ENCODE assay signal across 8 cellular contexts in genomic region chr16:69123894-69124293, GRCh38. TPM values are rescaled to one million over a fixed set of nuclear protein-coding genes. Genes with fewer than 3 reads are reported as not detected.
DNase-seq lines count a peak whose midpoint lies in the region; ATAC-seq, FAIRE-seq and TF ChIP-seq lines count a peak whose summit lies in the region.

No MANE protein-coding gene starts in this region.

- H3K4me3 ChIP-seq in H1 (ENCODE audit: extremely low read depth in 1 of 4, insufficient read depth in 2 of 4, low read depth in 3 of 4, low read length in 4 of 4) (no peak overlapping the region), thyroid gland (replicated peaks in 1 of 3) (no peak overlapping the region)

- peaks cover 21% of the 10 kb centered on the region for H3K4me1 Mint-ChIP-seq in activated CD4-positive, alpha-beta T cell treated with anti-CD3 and anti-CD28 coated beads, Interleukin-2, amount 10 ng/mL, durations not matched to agents 7 days and 5 days
- H3K4me1 Mint-ChIP-seq in naive B cell, result peaks cover 8 to 31% (median 16%) of the 10 kb centered on the region in 3 donors

- H3K18ac ChIP-seq in H1 (ENCODE audit: extremely low read depth, low read length), result no peak overlapping the region

- peak; percentile 81 to 85 for TF ChIP-seq RAD21 in H1 (IDR thresholded peaks at IDR 0.05 in 1 of 2, conservative IDR thresholded peaks at IDR 0.05 in 1 of 2; ENCODE audit: low read depth in 2 of 2, low read length in 2 of 2)

- no peak overlapping the region for H3K14ac ChIP-seq in H1 (ENCODE audit: insufficient read length)

- H4K8ac ChIP-seq in H1 (ENCODE audit: extremely low read depth, insufficient read depth, low read length), result no peak overlapping the region

- no peak overlapping the region for H3K4ac ChIP-seq in H1 (replicated peaks; ENCODE audit: insufficient read length, low read depth, low read length)

- WGBS in H1 (ENCODE audit: extremely low coverage in 1 of 2, insufficient coverage in 1 of 2, insufficient read length in 1 of 2, insufficient replicate concordance in 2 of 2, low coverage in 1 of 2, low lambda C conversion rate in 2 of 2, missing lambda C conversion rate in 1 of 2), 2 experiments, result 92% methylated on average over 3 of the region's 3 CpGs; no CpG with 5 or more reads in 1 of the 2 experiments
- WGBS in thyroid gland, 2 donors, result 82 to 85% methylated on average over 3 of the region's 3 CpGs

- no peak overlapping the region for H3K27ac Mint-ChIP-seq in activated CD4-positive, alpha-beta T cell treated with anti-CD3 and anti-CD28 coated beads, Interleukin-2, amount 10 ng/mL, durations not matched to agents 7 days and 5 days
- peak overlapping the region in 3 of 6 donors; percentile 3 to 24 (median 16) for H3K27ac Mint-ChIP-seq in naive B cell

- peaks cover 20% of the 10 kb centered on the region for H3K36me3 Mint-ChIP-seq in activated CD4-positive, alpha-beta T cell treated with anti-CD3 and anti-CD28 coated beads, Interleukin-2, amount 10 ng/mL, durations not matched to agents 7 days and 5 days (ENCODE audit: low read depth)
- peaks cover 0 to 4% of the 10 kb centered on the region in 2 donors for H3K36me3 Mint-ChIP-seq in naive B cell

- H3K36me3 ChIP-seq in H1 (ENCODE audit: control insufficient read depth in 2 of 4, insufficient read depth in 4 of 4, low read length in 3 of 4), result peaks cover 0 to 28% (median 13%) of the 10 kb centered on the region in 4 experiments; a peak in 6 of 8 replicates
- H3K36me3 ChIP-seq in thyroid gland, result peaks cover 16 to 18% of the 10 kb centered on the region in 2 donors

- H2BK20ac ChIP-seq in H1 (ENCODE audit: low read length), result no peak overlapping the region

- no peak overlapping the region for H4K5ac ChIP-seq in H1 (ENCODE audit: insufficient read length, low read depth, low read length)

- no peak overlapping the region for H3K56ac ChIP-seq in H1 (replicated peaks; ENCODE audit: insufficient read length, low read depth, low read length)

- peak; percentile 77 for FAIRE-seq in H1 (lab: Jason Lieb, UNC)

- H3K27me3 Mint-ChIP-seq in activated CD4-positive, alpha-beta T cell treated with anti-CD3 and anti-CD28 coated beads, Interleukin-2, amount 10 ng/mL, durations not matched to agents 7 days and 5 days, result no peaks in the 10 kb centered on the region
- no peaks in the 10 kb centered on the region for H3K27me3 Mint-ChIP-seq in naive B cell

- no peak overlapping the region for H2BK5ac ChIP-seq in H1 (ENCODE audit: low read depth, low read length)

- ATAC-seq in naive B cell (ENCODE audit: low read depth in 2 of 2) (peak; percentile 63 to 70), GM21390 (IDR thresholded peaks at IDR 0.05; ENCODE audit: unreplicated experiment) (no peak)

- H2AFZ ChIP-seq in H1 (ENCODE audit: low read length), result no peak overlapping the region

- H3K27me3 ChIP-seq in H1 (replicated peaks in 1 of 4; ENCODE audit: control insufficient read depth in 3 of 4, extremely low read depth in 1 of 4, insufficient read depth in 3 of 4, low read length in 3 of 4), result no peaks in the 10 kb centered on the region
- H3K27me3 ChIP-seq in thyroid gland, result no peaks in the 10 kb centered on the region

- TF ChIP-seq CTCF in GM20000 (IDR thresholded peaks at IDR 0.05; ENCODE audit: extremely low read depth, missing control alignments), result peak; percentile 55
- TF ChIP-seq CTCF in H1 (IDR thresholded peaks at IDR 0.05; ENCODE audit: control extremely low read depth in 1 of 3, insufficient read depth in 1 of 3, low read depth in 1 of 3, low read length in 3 of 3), result peak in 2 of 3 experiments; percentile 68; a peak in 3 of 4 replicates
- peak; percentile 26 to 93 (median 68) for TF ChIP-seq CTCF in thyroid gland (IDR thresholded peaks at IDR 0.05)

- no peaks in the 10 kb centered on the region for H3K4me1 ChIP-seq in H1 (replicated peaks in 1 of 4; ENCODE audit: control insufficient read depth in 3 of 4, insufficient read depth in 4 of 4, low read length in 3 of 4)
- peaks cover 0 to 7% of the 10 kb centered on the region in 2 donors for H3K4me1 ChIP-seq in thyroid gland

- H2AK5ac ChIP-seq in H1 (ENCODE audit: low read depth, low read length), result no peak overlapping the region

- H2BK12ac ChIP-seq in H1 (ENCODE audit: low read depth, low read length), result no peak overlapping the region

- peaks cover 0 to 33% of the 10 kb centered on the region in 2 experiments; a peak in 2 of 4 replicates for H3K79me2 ChIP-seq in H1 (ENCODE audit: control insufficient read depth in 1 of 2, insufficient read depth in 2 of 2, low read length in 2 of 2)

- H3K9me3 Mint-ChIP-seq in activated CD4-positive, alpha-beta T cell treated with anti-CD3 and anti-CD28 coated beads, Interleukin-2, amount 10 ng/mL, durations not matched to agents 7 days and 5 days, result no peaks in the 10 kb centered on the region
- H3K9me3 Mint-ChIP-seq in naive B cell, result no peaks in the 10 kb centered on the region

- no peak overlapping the region for H3K4me2 ChIP-seq in H1 (ENCODE audit: insufficient read depth in 1 of 2, low read depth in 2 of 2, low read length in 2 of 2)

- peaks cover 0 to 6% of the 10 kb centered on the region in 2 experiments for H4K20me1 ChIP-seq in H1 (replicated peaks in 1 of 2; ENCODE audit: control insufficient read depth in 1 of 2, insufficient read depth in 2 of 2, low read length in 2 of 2)

- TF ChIP-seq POLR2A in H1 (IDR thresholded peaks at IDR 0.05; ENCODE audit: control extremely low read depth in 1 of 2, low read depth in 2 of 2, low read length in 2 of 2) (no peak), thyroid gland (IDR thresholded peaks at IDR 0.05) (no peak)

- no peak overlapping the region for H2BK15ac ChIP-seq in H1 (ENCODE audit: low read length)

- no peak overlapping the region for H3K23ac ChIP-seq in H1 (ENCODE audit: insufficient read length)

- peak; percentile 59 for DNase-seq in AG08395 (ENCODE audit: low spot score)
- DNase-seq in GM20000 (ENCODE audit: low spot score), result peak; percentile 65
- peak; percentile 65 for DNase-seq in NCI-H526 (lab: John Stamatoyannopoulos, UW)
- DNase-seq in activated CD4-positive, alpha-beta T cell treated with anti-CD3 and anti-CD28 coated beads, Interleukin-2, amount 10 ng/mL, durations not matched to agents 7 days and 5 days, result peak; percentile 82
- DNase-seq in H1 (ENCODE audit: low read depth in 1 of 2, low spot score in 2 of 2), result no peak
- peak; percentile 61 for DNase-seq in naive B cell
- DNase-seq in thyroid gland, result peak; percentile 64 to 74

- CTCF ChIA-PET in activated CD4-positive, alpha-beta T cell treated with anti-CD3 and anti-CD28 coated beads, Interleukin-2, amount 10 ng/mL, durations not matched to agents 7 days and 5 days (lab: Charles Lee), result interaction anchor here (0.6 to 2.4 kb wide), 19 partner anchors 9 to 1559 kb away, joined by 3 to 16 read pairs (median 4); partner anchors contain the start of genes CHTF8, HAS3 and UTP4
- CTCF ChIA-PET in H1 (lab: Charles Lee; ENCODE audit: partially characterized antibody), result interaction anchor here (0.6 to 12.3 kb wide), 59 partner anchors 9 to 1627 kb away, joined by 3 to 174 read pairs (median 4); partner anchors contain the start of genes CHTF8, NIP7 and UTP4

- H3K79me1 ChIP-seq in H1 (ENCODE audit: low read depth, low read length), result peaks cover 5% of the 10 kb centered on the region

- intact Hi-C loops in thyroid gland (cut with DNase I), result loop anchor here (5.0 kb wide), 2 partner anchors 222 to 277 kb away; no protein-coding TSS in a partner anchor

- POLR2A ChIA-PET in activated CD4-positive, alpha-beta T cell treated with anti-CD3 and anti-CD28 coated beads, Interleukin-2, amount 10 ng/mL, durations not matched to agents 7 days and 5 days (lab: Charles Lee), result no interaction called here
- POLR2A ChIA-PET in H1 (lab: Charles Lee; ENCODE audit: partially characterized antibody), result interaction anchor here (0.7 to 3.4 kb wide), 7 partner anchors 9 to 277 kb away, joined by 3 to 14 read pairs (median 4); partner anchors contain the start of genes CHTF8 and UTP4

- H3K27ac ChIP-seq in H1 (ENCODE audit: low read depth, low read length), result no peak overlapping the region
- no peak overlapping the region for H3K27ac ChIP-seq in thyroid gland

- no peaks in the 10 kb centered on the region for H3K9me3 ChIP-seq in H1 (ENCODE audit: insufficient read depth in 2 of 2, low read depth in 1 of 2, low read length in 1 of 2)
- no peaks in the 10 kb centered on the region for H3K9me3 ChIP-seq in thyroid gland

- no peak overlapping the region for H4K91ac ChIP-seq in H1 (replicated peaks; ENCODE audit: insufficient read length, low read length)

- no peak overlapping the region for H3K9ac ChIP-seq in H1 (replicated peaks in 1 of 4; ENCODE audit: extremely low read depth in 1 of 4, low read depth in 3 of 4, low read length in 3 of 4)

- H3K4me3 Mint-ChIP-seq in activated CD4-positive, alpha-beta T cell treated with anti-CD3 and anti-CD28 coated beads, Interleukin-2, amount 10 ng/mL, durations not matched to agents 7 days and 5 days, result no peak overlapping the region
- peak overlapping the region in 1 of 8 donors; percentile 20 for H3K4me3 Mint-ChIP-seq in naive B cell

- TF ChIP-seq EP300 in H1 (IDR thresholded peaks at IDR 0.05; ENCODE audit: borderline replicate concordance in 1 of 2, low read depth in 2 of 2, low read length in 2 of 2), result no peak

- H3K23me2 ChIP-seq in H1 (ENCODE audit: low read depth, low read length), result no peaks in the 10 kb centered on the region

- no peak overlapping the region for H2BK120ac ChIP-seq in H1 (replicated peaks; ENCODE audit: low read depth, low read length)

RNA-seq across cellular contexts. Expression of gene CHTF8, which starts 8.5 kb away (rescaled TPM):
- 100 to 1,000 TPM; 132 to 165 TPM for total RNA-seq in activated CD4-positive, alpha-beta T cell treated with anti-CD3 and anti-CD28 coated beads, Interleukin-2, amount 10 ng/mL, durations not matched to agents 7 days and 5 days
- total RNA-seq in H1 (2021; fragmentation: NEBNext Ultra II Directional; extraction: Animal tissue kit (Norgen Biotek cat#: 25700)), result 138 and 146 TPM in 2 replicates
- polyA plus RNA-seq in H1 (2011; rRNA removed) (114 and 163 TPM in 2 replicates), naive B cell (ENCODE audit: low read depth in 6 of 6) (100 to 1,000 TPM; 182 to 277 (median 241) TPM)
- 142 TPM for polyA plus RNA-seq in H1 (2011; cell fraction: cytosol; rRNA removed)
- polyA plus RNA-seq in H1 (2011; cell fraction: nucleus; rRNA removed), result 134 TPM
- polyA plus RNA-seq in H1 (2012, experiment 1 of 2), result 121 to 142 TPM (median 125 TPM) in 4 replicates
- polyA plus RNA-seq in H1 (2012, experiment 2 of 2), result 205 TPM
- polyA plus RNA-seq in H1 (2013, experiment 1 of 2), result 85.3 TPM
- polyA plus RNA-seq in H1 (2013, experiment 2 of 2), result 88.1 TPM
- polyA minus RNA-seq in H1 (2011; rRNA and poly(A)+ RNA removed), result 161 and 182 TPM in 2 replicates
- 79.5 TPM for polyA minus RNA-seq in H1 (2011; cell fraction: cytosol; rRNA and poly(A)+ RNA removed)
- 44.1 TPM for polyA minus RNA-seq in H1 (2011; cell fraction: nucleus; rRNA and poly(A)+ RNA removed)
- total RNA-seq in thyroid gland, result 100 to 1,000 TPM in 3 of 4 donors, 10 to 100 TPM in 1; 95.8 to 124 (median 104) TPM

RNA-seq across cellular contexts. Expression of gene UTP4, which starts 8.6 kb away (rescaled TPM):
- 10 to 100 TPM; 51.8 to 53.2 TPM for total RNA-seq in activated CD4-positive, alpha-beta T cell treated with anti-CD3 and anti-CD28 coated beads, Interleukin-2, amount 10 ng/mL, durations not matched to agents 7 days and 5 days
- total RNA-seq in H1 (2021; fragmentation: NEBNext Ultra II Directional; extraction: Animal tissue kit (Norgen Biotek cat#: 25700)), result 101 TPM in 2 replicates
- polyA plus RNA-seq in H1 (2011; rRNA removed), result 71.8 and 118 TPM in 2 replicates
- 97.1 TPM for polyA plus RNA-seq in H1 (2011; cell fraction: cytosol; rRNA removed)
- polyA plus RNA-seq in H1 (2011; cell fraction: nucleus; rRNA removed), result 79.0 TPM
- 79.5 to 93.4 TPM (median 87.5 TPM) in 4 replicates for polyA plus RNA-seq in H1 (2012, experiment 1 of 2)
- 49.1 TPM for polyA plus RNA-seq in H1 (2012, experiment 2 of 2)
- polyA plus RNA-seq in H1 (2013, experiment 1 of 2), result 56.7 TPM
- 56.3 TPM for polyA plus RNA-seq in H1 (2013, experiment 2 of 2)
- polyA minus RNA-seq in H1 (2011; rRNA and poly(A)+ RNA removed), result 200 and 231 TPM in 2 replicates
- 63.9 TPM for polyA minus RNA-seq in H1 (2011; cell fraction: cytosol; rRNA and poly(A)+ RNA removed)
- 44.5 TPM for polyA minus RNA-seq in H1 (2011; cell fraction: nucleus; rRNA and poly(A)+ RNA removed)
- polyA plus RNA-seq in naive B cell (ENCODE audit: low read depth in 6 of 6), result 100 to 1,000 TPM in 1 of 6 donors, 10 to 100 TPM in 5; 45.1 to 103 (median 58.6) TPM
- 10 to 100 TPM; 22.4 to 33.1 (median 24.1) TPM for total RNA-seq in thyroid gland

RNA-seq across cellular contexts. Expression of gene HAS3, which starts 18.4 kb away (rescaled TPM):
- under 1 TPM; 0.67 to 0.84 TPM for total RNA-seq in activated CD4-positive, alpha-beta T cell treated with anti-CD3 and anti-CD28 coated beads, Interleukin-2, amount 10 ng/mL, durations not matched to agents 7 days and 5 days
- total RNA-seq in H1 (2021; fragmentation: NEBNext Ultra II Directional; extraction: Animal tissue kit (Norgen Biotek cat#: 25700)), result 64.4 and 69.6 TPM in 2 replicates
- polyA plus RNA-seq in H1 (2011; rRNA removed) (32.1 and 36.3 TPM in 2 replicates), naive B cell (ENCODE audit: low read depth in 6 of 6) (under 1 TPM in 4 of 6 donors, not detected in 2; 0.08 to 0.48 (median 0.28) TPM)
- 29.6 TPM for polyA plus RNA-seq in H1 (2011; cell fraction: cytosol; rRNA removed)
- polyA plus RNA-seq in H1 (2011; cell fraction: nucleus; rRNA removed), result 66.5 TPM
- 34.8 to 49.4 TPM (median 37.8 TPM) in 4 replicates for polyA plus RNA-seq in H1 (2012, experiment 1 of 2)
- 21.6 TPM for polyA plus RNA-seq in H1 (2012, experiment 2 of 2)
- polyA plus RNA-seq in H1 (2013, experiment 1 of 2), result 67.7 TPM
- polyA plus RNA-seq in H1 (2013, experiment 2 of 2), result 65.6 TPM
- polyA minus RNA-seq in H1 (2011; rRNA and poly(A)+ RNA removed), result 63.5 and 84.0 TPM in 2 replicates
- polyA minus RNA-seq in H1 (2011; cell fraction: cytosol; rRNA and poly(A)+ RNA removed), result 45.7 TPM
- polyA minus RNA-seq in H1 (2011; cell fraction: nucleus; rRNA and poly(A)+ RNA removed), result 51.1 TPM
- 1 to 10 TPM; 3.5 to 9.1 (median 7.5) TPM for total RNA-seq in thyroid gland

Comparison
In these comparisons a context has a peak if more than half of its experiments do, and no peak if none do; other contexts are left out.
1. DNase-seq: peak in AG08395 (single experiment), GM20000 (single experiment), NCI-H526 (2 of 2), activated CD4-positive, alpha-beta T cell treated with anti-CD3 and anti-CD28 coated beads, Interleukin-2, amount 10 ng/mL, durations not matched to agents 7 days and 5 days (single experiment), naive B cell (single experiment) and thyroid gland (2 of 2); none in H1 (0 of 2).
2. Peak in every context shown above with its lines, with median percentiles within 50 percentile points of each other: CTCF ChIP-seq.